Comparison of ENCODE assay signal across 1 cellular context in genomic region chr6:167849846-167850459, GRCh38.
TF ChIP-seq lines count a peak whose summit lies in the region.

No MANE protein-coding gene starts in this region.

TF ChIP-seq in HEK293, 187 proteins besides CTCF, POLR2A, EP300 and RAD21 (continued from another document and continues in another):
- TF ChIP-seq ZBTB6 (tag by site-specific recombination; IDR thresholded peaks at IDR 0.05) (no peak), ZNF354C (tag by site-specific recombination; IDR thresholded peaks at IDR 0.05; ENCODE audit: borderline replicate concordance, low read depth) (no peak), ZNF394 (tag by site-specific recombination; IDR thresholded peaks at IDR 0.05; ENCODE audit: borderline replicate concordance) (no peak), ZNF10 (tag by site-specific recombination; IDR thresholded peaks at IDR 0.05) (no peak), KLF8 (tag by site-specific recombination; IDR thresholded peaks at IDR 0.05) (peak; percentile 37; the same call in 1 of the 2 replicates), ZBTB17 (tag by site-specific recombination; IDR thresholded peaks at IDR 0.05) (peak; percentile 50), PRDM4 (tag by site-specific recombination; IDR thresholded peaks at IDR 0.05) (no peak), ZNF324 (tag by site-specific recombination; IDR thresholded peaks at IDR 0.05) (no peak), SP7 (tag by site-specific recombination; IDR thresholded peaks at IDR 0.05) (0 out of 2 replicates have a peak, but pooled peaks have one; percentile 17), PRDM6 (tag by site-specific recombination; IDR thresholded peaks at IDR 0.05) (peak; percentile 80), ZNF214 (tag by site-specific recombination; IDR thresholded peaks at IDR 0.05; ENCODE audit: borderline replicate concordance) (no peak), HOXD13 (CRISPR knock-in tag; IDR thresholded peaks at IDR 0.05; ENCODE audit: borderline replicate concordance) (no peak), ZBTB7A (tag by site-specific recombination; IDR thresholded peaks at IDR 0.05; ENCODE audit: low read depth) (no peak), BCL11A (tag by site-specific recombination; IDR thresholded peaks at IDR 0.05; ENCODE audit: low read depth) (no peak; the same call in 1 of the 2 replicates), PRDM2 (tag by site-specific recombination; IDR thresholded peaks at IDR 0.05; ENCODE audit: borderline replicate concordance) (no peak), AEBP2 (tag by site-specific recombination; IDR thresholded peaks at IDR 0.05; ENCODE audit: borderline replicate concordance) (no peak), ZNF184 (tag by site-specific recombination; IDR thresholded peaks at IDR 0.05) (no peak), ZNF280C (tag by site-specific recombination; IDR thresholded peaks at IDR 0.05) (no peak), ZNF660 (tag by site-specific recombination; IDR thresholded peaks at IDR 0.05) (no peak), ZFP3 (tag by site-specific recombination; IDR thresholded peaks at IDR 0.05; ENCODE audit: low read depth) (no peak), ZBTB48 (tag by site-specific recombination; IDR thresholded peaks at IDR 0.05) (no peak), MEIS1 (CRISPR knock-in tag; IDR thresholded peaks at IDR 0.05; ENCODE audit: borderline replicate concordance) (no peak), ZNF600 (tag by site-specific recombination; IDR thresholded peaks at IDR 0.05) (peak; percentile 83), KLF10 (tag by site-specific recombination; IDR thresholded peaks at IDR 0.05) (peak; percentile 29; the same call in 1 of the 2 replicates), ZNF274 (IDR thresholded peaks at IDR 0.05; ENCODE audit: low read length) (no peak), ZNF274 (tag by site-specific recombination; IDR thresholded peaks at IDR 0.05; ENCODE audit: borderline replicate concordance) (no peak), ZNF623 (tag by site-specific recombination; IDR thresholded peaks at IDR 0.05) (no peak), ZNF704 (tag by site-specific recombination; IDR thresholded peaks at IDR 0.05) (no peak)
- TF ChIP-seq, protein P1, sequence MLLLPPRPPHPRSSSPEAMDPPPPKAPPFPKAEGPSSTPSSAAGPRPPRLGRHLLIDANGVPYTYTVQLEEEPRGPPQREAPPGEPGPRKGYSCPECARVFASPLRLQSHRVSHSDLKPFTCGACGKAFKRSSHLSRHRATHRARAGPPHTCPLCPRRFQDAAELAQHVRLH (tag by site-specific recombination; IDR thresholded peaks at IDR 0.05), result 0 out of 2 replicates have a peak, but pooled peaks have one; percentile 59
- TF ChIP-seq, protein P2, sequence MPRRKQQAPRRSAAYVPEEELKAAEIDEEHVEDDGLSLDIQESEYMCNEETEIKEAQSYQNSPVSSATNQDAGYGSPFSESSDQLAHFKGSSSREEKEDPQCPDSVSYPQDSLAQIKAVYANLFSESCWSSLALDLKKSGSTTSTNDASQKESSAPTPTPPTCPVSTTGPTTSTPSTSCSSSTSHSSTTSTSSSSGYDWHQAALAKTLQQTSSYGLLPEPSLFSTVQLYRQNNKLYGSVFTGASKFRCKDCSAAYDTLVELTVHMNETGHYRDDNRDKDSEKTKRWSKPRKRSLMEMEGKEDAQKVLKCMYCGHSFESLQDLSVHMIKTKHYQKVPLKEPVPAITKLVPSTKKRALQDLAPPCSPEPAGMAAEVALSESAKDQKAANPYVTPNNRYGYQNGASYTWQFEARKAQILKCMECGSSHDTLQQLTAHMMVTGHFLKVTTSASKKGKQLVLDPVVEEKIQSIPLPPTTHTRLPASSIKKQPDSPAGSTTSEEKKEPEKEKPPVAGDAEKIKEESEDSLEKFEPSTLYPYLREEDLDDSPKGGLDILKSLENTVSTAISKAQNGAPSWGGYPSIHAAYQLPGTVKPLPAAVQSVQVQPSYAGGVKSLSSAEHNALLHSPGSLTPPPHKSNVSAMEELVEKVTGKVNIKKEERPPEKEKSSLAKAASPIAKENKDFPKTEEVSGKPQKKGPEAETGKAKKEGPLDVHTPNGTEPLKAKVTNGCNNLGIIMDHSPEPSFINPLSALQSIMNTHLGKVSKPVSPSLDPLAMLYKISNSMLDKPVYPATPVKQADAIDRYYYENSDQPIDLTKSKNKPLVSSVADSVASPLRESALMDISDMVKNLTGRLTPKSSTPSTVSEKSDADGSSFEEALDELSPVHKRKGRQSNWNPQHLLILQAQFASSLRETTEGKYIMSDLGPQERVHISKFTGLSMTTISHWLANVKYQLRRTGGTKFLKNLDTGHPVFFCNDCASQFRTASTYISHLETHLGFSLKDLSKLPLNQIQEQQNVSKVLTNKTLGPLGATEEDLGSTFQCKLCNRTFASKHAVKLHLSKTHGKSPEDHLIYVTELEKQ (tag by site-specific recombination; IDR thresholded peaks at IDR 0.05; ENCODE audit: borderline replicate concordance), result no peak; the same call in 1 of the 2 replicates
- TF ChIP-seq, protein P3, sequence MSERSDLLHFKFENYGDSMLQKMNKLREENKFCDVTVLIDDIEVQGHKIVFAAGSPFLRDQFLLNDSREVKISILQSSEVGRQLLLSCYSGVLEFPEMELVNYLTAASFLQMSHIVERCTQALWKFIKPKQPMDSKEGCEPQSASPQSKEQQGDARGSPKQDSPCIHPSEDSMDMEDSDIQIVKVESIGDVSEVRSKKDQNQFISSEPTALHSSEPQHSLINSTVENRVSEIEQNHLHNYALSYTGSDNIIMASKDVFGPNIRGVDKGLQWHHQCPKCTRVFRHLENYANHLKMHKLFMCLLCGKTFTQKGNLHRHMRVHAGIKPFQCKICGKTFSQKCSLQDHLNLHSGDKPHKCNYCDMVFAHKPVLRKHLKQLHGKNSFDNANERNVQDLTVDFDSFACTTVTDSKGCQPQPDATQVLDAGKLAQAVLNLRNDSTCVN (tag by site-specific recombination; optimal IDR thresholded peaks at IDR 0.05), result no peak
